In genomic region chr14:98607341-98607910, GRCh38 we compare ENCODE assay signal across 30 cellular contexts.
"Had no signal": no experiment of that assay in that cellular context is flagged by ENCODE, and none has a peak within 500 bp of the region (broad histone marks: within the 10 kb centered on the region; RNA-seq: fewer than 3 reads in every experiment).

No MANE protein-coding gene starts in this region.

- H3K4me1 ChIP-seq: ascending aorta, breast epithelium, foreskin keratinocyte, gastrocnemius medialis had no signal

- H3K36me3 ChIP-seq: ascending aorta, breast epithelium, gastrocnemius medialis had no signal

- ATAC-seq: activated CD4-positive, alpha-beta T cell treated with anti-CD3 and anti-CD28 coated beads for 36 hours; activated CD8-positive, alpha-beta T cell treated with anti-CD3 and anti-CD28 coated beads, Interleukin-2, amount 10 ng/mL, durations not matched to agents 7 days and 5 days; activated naive CD4-positive, alpha-beta T cell treated with anti-CD3 and anti-CD28 coated beads, Interleukin-2, amount 50 U/mL, for 72 hours; activated T-cell treated with anti-CD3 and anti-CD28 coated beads, Interleukin-2, amount 50 U/mL, for 72 hours; esophagus mucosa; foreskin keratinocyte; gastrocnemius medialis; SK-N-SH treated with all-trans-retinoic acid at 6 μM for 48 hours had no signal

- H3K27me3 ChIP-seq: ascending aorta, foreskin keratinocyte, gastrocnemius medialis had no signal

- H3K36me3 Mint-ChIP-seq: activated CD4-positive, alpha-beta memory T cell treated with anti-CD3 and anti-CD28 coated beads for 36 hours; activated naive CD4-positive, alpha-beta T cell treated with anti-CD3 and anti-CD28 coated beads, Interleukin-2, amount 10 ng/mL, durations not matched to agents 7 days and 5 days; activated naive CD4-positive, alpha-beta T cell treated with anti-CD3 and anti-CD28 coated beads, Interleukin-2, amount 50 U/mL, for 72 hours; activated naive CD8-positive, alpha-beta T cell treated with anti-CD3 and anti-CD28 coated beads, Interleukin-2, amount 10 ng/mL, durations not matched to agents 7 days and 5 days; brain had no signal

- H3K27ac Mint-ChIP-seq: activated CD4-positive, alpha-beta memory T cell treated with anti-CD3 and anti-CD28 coated beads for 36 hours; activated CD4-positive, alpha-beta T cell treated with anti-CD3 and anti-CD28 coated beads for 36 hours; activated CD4-positive, alpha-beta T cell treated with anti-CD3 and anti-CD28 coated beads, Interleukin-2, amount 10 ng/mL, durations not matched to agents 7 days and 5 days; activated CD8-positive, alpha-beta T cell treated with anti-CD3 and anti-CD28 coated beads, Interleukin-2, amount 10 ng/mL, durations not matched to agents 7 days and 5 days; activated naive CD4-positive, alpha-beta T cell treated with anti-CD3 and anti-CD28 coated beads, Interleukin-2, amount 10 ng/mL, durations not matched to agents 7 days and 5 days; activated naive CD8-positive, alpha-beta T cell treated with anti-CD3 and anti-CD28 coated beads, Interleukin-2, amount 10 ng/mL, durations not matched to agents 7 days and 5 days; activated T-cell treated with anti-CD3 and anti-CD28 coated beads, Interleukin-2, amount 50 U/mL, for 72 hours; brain; dendritic cell treated with granulocyte-macrophage colony-stimulating factor and Interleukin-4, amounts not matched to agents 40 ng/mL and 50 ng/mL, for 4 days; endodermal cell had no signal

- H3K27me3 Mint-ChIP-seq: activated CD4-positive, alpha-beta memory T cell treated with anti-CD3 and anti-CD28 coated beads for 36 hours; activated CD4-positive, alpha-beta T cell treated with anti-CD3 and anti-CD28 coated beads for 36 hours; activated CD4-positive, alpha-beta T cell treated with anti-CD3 and anti-CD28 coated beads, Interleukin-2, amount 10 ng/mL, durations not matched to agents 7 days and 5 days; activated naive CD4-positive, alpha-beta T cell treated with anti-CD3 and anti-CD28 coated beads, Interleukin-2, amount 10 ng/mL, durations not matched to agents 7 days and 5 days; activated naive CD8-positive, alpha-beta T cell treated with anti-CD3 and anti-CD28 coated beads, Interleukin-2, amount 10 ng/mL, durations not matched to agents 7 days and 5 days; activated T-cell treated with anti-CD3 and anti-CD28 coated beads, Interleukin-2, amount 50 U/mL, for 24 hours; brain; central memory CD8-positive, alpha-beta T cell; dendritic cell treated with granulocyte-macrophage colony-stimulating factor and Interleukin-4, amounts not matched to agents 40 ng/mL and 50 ng/mL, for 4 days had no signal

- H3K4me3 Mint-ChIP-seq: activated CD4-positive, alpha-beta memory T cell treated with anti-CD3 and anti-CD28 coated beads for 36 hours; activated CD4-positive, alpha-beta T cell treated with anti-CD3 and anti-CD28 coated beads for 36 hours; activated CD4-positive, alpha-beta T cell treated with anti-CD3 and anti-CD28 coated beads, Interleukin-2, amount 10 ng/mL, durations not matched to agents 7 days and 5 days; activated CD8-positive, alpha-beta T cell treated with anti-CD3 and anti-CD28 coated beads, Interleukin-2, amount 10 ng/mL, durations not matched to agents 7 days and 5 days; activated naive CD4-positive, alpha-beta T cell treated with anti-CD3 and anti-CD28 coated beads, Interleukin-2, amount 10 ng/mL, durations not matched to agents 7 days and 5 days; activated naive CD8-positive, alpha-beta T cell treated with anti-CD3 and anti-CD28 coated beads, Interleukin-2, amount 10 ng/mL, durations not matched to agents 7 days and 5 days; activated T-cell treated with anti-CD3 and anti-CD28 coated beads, Interleukin-2, amount 50 U/mL, for 24 hours; activated T-cell treated with anti-CD3 and anti-CD28 coated beads, Interleukin-2, amount 50 U/mL, for 72 hours; brain; central memory CD8-positive, alpha-beta T cell; dendritic cell treated with granulocyte-macrophage colony-stimulating factor and Interleukin-4, amounts not matched to agents 40 ng/mL and 50 ng/mL, for 4 days; endodermal cell had no signal

- H3K4me3 ChIP-seq: ascending aorta, breast epithelium, coronary artery, dorsolateral prefrontal cortex, gastrocnemius medialis had no signal

- DNase-seq: activated CD4-positive, alpha-beta memory T cell treated with anti-CD3 and anti-CD28 coated beads for 36 hours; activated CD4-positive, alpha-beta T cell treated with anti-CD3 and anti-CD28 coated beads for 36 hours; activated CD4-positive, alpha-beta T cell treated with anti-CD3 and anti-CD28 coated beads, Interleukin-2, amount 10 ng/mL, durations not matched to agents 7 days and 5 days; activated CD4-positive, CD25-positive, alpha-beta regulatory T cell; activated CD4-positive, CD25-positive, alpha-beta regulatory T cell treated with anti-CD3 and anti-CD28 coated beads, Interleukin-2, amount 50 U/mL, for 72 hours; activated CD8-positive, alpha-beta T cell treated with anti-CD3 and anti-CD28 coated beads, Interleukin-2, amount 10 ng/mL, durations not matched to agents 7 days and 5 days; activated gamma-delta T cell; activated naive CD4-positive, alpha-beta T cell; activated naive CD4-positive, alpha-beta T cell treated with anti-CD3 and anti-CD28 coated beads, Interleukin-2, amount 10 ng/mL, durations not matched to agents 7 days and 5 days; activated naive CD8-positive, alpha-beta T cell treated with anti-CD3 and anti-CD28 coated beads, Interleukin-2, amount 10 ng/mL, durations not matched to agents 7 days and 5 days; activated T-cell treated with anti-CD3 and anti-CD28 coated beads for 4 hours; activated T-cell treated with anti-CD3 and anti-CD28 coated beads, Interleukin-2, amount 50 U/mL, for 24 hours; activated T-cell treated with anti-CD3 and anti-CD28 coated beads, Interleukin-2, amount 50 U/mL, for 72 hours; dorsolateral prefrontal cortex; effector memory CD4-positive, alpha-beta T cell; endodermal cell; foreskin keratinocyte; gastrocnemius medialis; glutamatergic neuron; T-helper 1 cell; T-helper 2 cell had no signal

- H3K27ac ChIP-seq: ascending aorta, breast epithelium, coronary artery, dorsolateral prefrontal cortex, foreskin keratinocyte, gastrocnemius medialis had no signal

- H3K9me3 Mint-ChIP-seq: activated CD4-positive, alpha-beta memory T cell treated with anti-CD3 and anti-CD28 coated beads for 36 hours; activated CD4-positive, alpha-beta T cell treated with anti-CD3 and anti-CD28 coated beads, Interleukin-2, amount 10 ng/mL, durations not matched to agents 7 days and 5 days; activated naive CD4-positive, alpha-beta T cell treated with anti-CD3 and anti-CD28 coated beads, Interleukin-2, amount 10 ng/mL, durations not matched to agents 7 days and 5 days; activated naive CD4-positive, alpha-beta T cell treated with anti-CD3 and anti-CD28 coated beads, Interleukin-2, amount 50 U/mL, for 72 hours; activated naive CD8-positive, alpha-beta T cell treated with anti-CD3 and anti-CD28 coated beads, Interleukin-2, amount 10 ng/mL, durations not matched to agents 7 days and 5 days; activated T-cell treated with anti-CD3 and anti-CD28 coated beads, Interleukin-2, amount 50 U/mL, for 24 hours; activated T-cell treated with anti-CD3 and anti-CD28 coated beads, Interleukin-2, amount 50 U/mL, for 72 hours; central memory CD8-positive, alpha-beta T cell; dendritic cell treated with granulocyte-macrophage colony-stimulating factor and Interleukin-4, amounts not matched to agents 40 ng/mL and 50 ng/mL, for 4 days; endodermal cell had no signal

- H3K4me1 Mint-ChIP-seq: activated CD4-positive, alpha-beta T cell treated with anti-CD3 and anti-CD28 coated beads, Interleukin-2, amount 10 ng/mL, durations not matched to agents 7 days and 5 days; activated naive CD4-positive, alpha-beta T cell treated with anti-CD3 and anti-CD28 coated beads, Interleukin-2, amount 10 ng/mL, durations not matched to agents 7 days and 5 days; activated naive CD8-positive, alpha-beta T cell treated with anti-CD3 and anti-CD28 coated beads, Interleukin-2, amount 10 ng/mL, durations not matched to agents 7 days and 5 days; endodermal cell had no signal

- H3K9me3 ChIP-seq: ascending aorta, breast epithelium, gastrocnemius medialis had no signal
